1 cellular context compared by ENCODE assay signal in the genomic region with DNA sequence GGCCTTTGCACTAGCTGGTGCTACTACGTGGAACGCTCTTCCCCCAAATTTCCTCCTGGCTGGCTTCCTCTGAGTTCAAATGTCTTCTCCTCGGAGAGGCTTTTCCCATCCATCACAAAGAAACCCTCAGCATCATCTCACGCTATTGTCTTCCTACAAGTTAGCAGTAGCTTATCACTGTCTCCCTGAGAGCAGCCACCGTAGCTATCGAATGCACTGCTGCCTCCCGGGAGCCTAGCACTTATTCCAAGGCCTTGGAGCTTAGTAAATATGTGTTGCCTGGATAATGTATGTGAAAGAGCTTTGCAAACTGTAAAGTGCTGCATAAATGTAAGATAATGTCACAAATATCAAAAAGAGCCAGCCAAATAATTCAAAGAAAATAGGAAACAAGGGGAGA.
TF ChIP-seq lines count a peak whose summit lies in the region.

No MANE protein-coding gene starts in this region.

TF ChIP-seq in HCT116, 20 proteins besides CTCF, POLR2A, EP300 and RAD21 (continued from another document):
- TF ChIP-seq ZBTB33 (IDR thresholded peaks at IDR 0.05; ENCODE audit: extremely low read depth, insufficient replicate concordance, low read length) (no peak), POLR2AphosphoS5 (IDR thresholded peaks at IDR 0.05; ENCODE audit: low read depth, low read length) (no peak), ZNF274 (IDR thresholded peaks at IDR 0.05; ENCODE audit: low read depth, low read length) (no peak), SIN3A (IDR thresholded peaks at IDR 0.05; ENCODE audit: low read depth) (no peak), SRF (IDR thresholded peaks at IDR 0.05; ENCODE audit: low read depth) (no peak), CEBPB (IDR thresholded peaks at IDR 0.05; ENCODE audit: low read depth) (no peak), ZFX (IDR thresholded peaks at IDR 0.05) (no peak), EGR1 (IDR thresholded peaks at IDR 0.05; ENCODE audit: low read depth) (no peak), EZH2 (IDR thresholded peaks at IDR 0.05) (no peak), EZH2phosphoT487 (IDR thresholded peaks at IDR 0.05; ENCODE audit: borderline replicate concordance) (no peak), TCF7L2 (IDR thresholded peaks at IDR 0.05; ENCODE audit: borderline replicate concordance, extremely low read depth, insufficient read depth, insufficient read length) (no peak), CBX3 (IDR thresholded peaks at IDR 0.05; ENCODE audit: low read depth) (no peak), SP1 (IDR thresholded peaks at IDR 0.05; ENCODE audit: low read depth) (no peak), FOSL1 (IDR thresholded peaks at IDR 0.05; ENCODE audit: low read depth) (no peak), ELF1 (IDR thresholded peaks at IDR 0.05; ENCODE audit: borderline replicate concordance, low read depth) (no peak), JUND (IDR thresholded peaks at IDR 0.05) (no peak)
- TF ChIP-seq, protein P1, sequence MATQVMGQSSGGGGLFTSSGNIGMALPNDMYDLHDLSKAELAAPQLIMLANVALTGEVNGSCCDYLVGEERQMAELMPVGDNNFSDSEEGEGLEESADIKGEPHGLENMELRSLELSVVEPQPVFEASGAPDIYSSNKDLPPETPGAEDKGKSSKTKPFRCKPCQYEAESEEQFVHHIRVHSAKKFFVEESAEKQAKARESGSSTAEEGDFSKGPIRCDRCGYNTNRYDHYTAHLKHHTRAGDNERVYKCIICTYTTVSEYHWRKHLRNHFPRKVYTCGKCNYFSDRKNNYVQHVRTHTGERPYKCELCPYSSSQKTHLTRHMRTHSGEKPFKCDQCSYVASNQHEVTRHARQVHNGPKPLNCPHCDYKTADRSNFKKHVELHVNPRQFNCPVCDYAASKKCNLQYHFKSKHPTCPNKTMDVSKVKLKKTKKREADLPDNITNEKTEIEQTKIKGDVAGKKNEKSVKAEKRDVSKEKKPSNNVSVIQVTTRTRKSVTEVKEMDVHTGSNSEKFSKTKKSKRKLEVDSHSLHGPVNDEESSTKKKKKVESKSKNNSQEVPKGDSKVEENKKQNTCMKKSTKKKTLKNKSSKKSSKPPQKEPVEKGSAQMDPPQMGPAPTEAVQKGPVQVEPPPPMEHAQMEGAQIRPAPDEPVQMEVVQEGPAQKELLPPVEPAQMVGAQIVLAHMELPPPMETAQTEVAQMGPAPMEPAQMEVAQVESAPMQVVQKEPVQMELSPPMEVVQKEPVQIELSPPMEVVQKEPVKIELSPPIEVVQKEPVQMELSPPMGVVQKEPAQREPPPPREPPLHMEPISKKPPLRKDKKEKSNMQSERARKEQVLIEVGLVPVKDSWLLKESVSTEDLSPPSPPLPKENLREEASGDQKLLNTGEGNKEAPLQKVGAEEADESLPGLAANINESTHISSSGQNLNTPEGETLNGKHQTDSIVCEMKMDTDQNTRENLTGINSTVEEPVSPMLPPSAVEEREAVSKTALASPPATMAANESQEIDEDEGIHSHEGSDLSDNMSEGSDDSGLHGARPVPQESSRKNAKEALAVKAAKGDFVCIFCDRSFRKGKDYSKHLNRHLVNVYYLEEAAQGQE (IDR thresholded peaks at IDR 0.05; ENCODE audit: low read depth) = no peak
TF ChIP-seq in HCT116: peak in this region for 0.
